ENCODE assay signal across 8 cellular contexts in genomic region chr7:148773344-148773743, GRCh38.
A peak's percentile ranks its signal among the peaks of the same experiment; 100 is the strongest.
DNase-seq lines count a peak whose midpoint lies in the region; ATAC-seq and TF ChIP-seq lines count a peak whose summit lies in the region.
"Had no signal": no experiment of that assay in that cellular context is flagged by ENCODE, and none has a peak within 500 bp of the region (broad histone marks: within the 10 kb centered on the region; RNA-seq: fewer than 3 reads in every experiment).

No MANE protein-coding gene starts in this region.

- peak overlapping the region; percentile 85 to 88 for H3K27ac Mint-ChIP-seq in effector memory CD8-positive, alpha-beta T cell

- H3K27me3 Mint-ChIP-seq in effector memory CD8-positive, alpha-beta T cell, result no peaks in the 10 kb centered on the region

- 80 to 83% (median 81%) methylated on average over 10 of the region's 10 CpGs for WGBS in ovary, 3 donors

- intact Hi-C loops in ovary (cut with DNase I), result no loop called here
- intact Hi-C loops in head of caudate nucleus (cut with DNase I), result no loop called here

- peak; percentile 71 for ATAC-seq in HG03060 (IDR thresholded peaks at IDR 0.05; ENCODE audit: low read depth, unreplicated experiment)
- ATAC-seq in effector memory CD8-positive, alpha-beta T cell (replicated peaks), result peak; percentile 100
- no peak for ATAC-seq in GM21723 (IDR thresholded peaks at IDR 0.05; ENCODE audit: unreplicated experiment)

- peaks cover 24 to 37% of the 10 kb centered on the region in 2 donors for H3K4me1 Mint-ChIP-seq in effector memory CD8-positive, alpha-beta T cell (ENCODE audit: low read depth in 2 of 2)

- peak overlapping the region; percentile 54 to 70 for H3K4me3 Mint-ChIP-seq in effector memory CD8-positive, alpha-beta T cell
- H3K4me3 Mint-ChIP-seq: neural crest cell had no signal

- CTCF ChIA-PET in RWPE1 (lab: Yijun Ruan, JAX), result no interaction called here

- TF ChIP-seq POLR2A in ovary (IDR thresholded peaks at IDR 0.05), result no peak

- peaks cover 44% of the 10 kb centered on the region for H3K36me3 Mint-ChIP-seq in effector memory CD8-positive, alpha-beta T cell (ENCODE audit: insufficient read depth)

- no peak for TF ChIP-seq EP300 in ovary (IDR thresholded peaks at IDR 0.05)

- H3K4me1 ChIP-seq in ovary (ENCODE audit: insufficient read depth), result no peaks in the 10 kb centered on the region

- no peak overlapping the region for H3K4me3 ChIP-seq in ovary

- DNase-seq in GM19238 (ENCODE audit: insufficient read length, low spot score) (peak; percentile 25), RWPE1 (ENCODE audit: low spot score) (no peak), ovary (no peak), head of caudate nucleus (no peak)
- DNase-seq in effector memory CD8-positive, alpha-beta T cell, result peak; percentile 25 to 31 (median 29)

- POLR2A ChIA-PET in RWPE1 (lab: Yijun Ruan, JAX; ENCODE audit: low non-redundant PET), result no interaction called here

- H3K9me3 Mint-ChIP-seq in effector memory CD8-positive, alpha-beta T cell, result no peaks in the 10 kb centered on the region
- H3K9me3 Mint-ChIP-seq: neural crest cell had no signal

- TF ChIP-seq CTCF in RWPE1 (conservative IDR thresholded peaks at IDR 0.05; ENCODE audit: low read depth), result no peak
- TF ChIP-seq CTCF in ovary (IDR thresholded peaks at IDR 0.05), result no peak

- no peaks in the 10 kb centered on the region for H3K27me3 ChIP-seq in ovary

- H3K27ac ChIP-seq in RWPE1 (peak overlapping the region; percentile 39; the same call in 1 of the 2 replicates), ovary (no peak overlapping the region)

- H3K9me3 ChIP-seq in ovary, result no peaks in the 10 kb centered on the region

- no peaks in the 10 kb centered on the region for H3K36me3 ChIP-seq in ovary

Comparison
In these comparisons a context has a peak if more than half of its experiments do, and no peak if none do; other contexts are left out.
1. DNase-seq: peak in GM19238 (single experiment) and effector memory CD8-positive, alpha-beta T cell (3 of 3); none in RWPE1 (single experiment), ovary (0 of 5) and head of caudate nucleus (0 of 42).